Comparison of ENCODE assay signal across 1 cellular context in genomic region chr17:14925498-14925897, GRCh38.
TF ChIP-seq lines count a peak whose summit lies in the region.

No MANE protein-coding gene starts in this region.

TF ChIP-seq in HepG2, 621 proteins besides CTCF, POLR2A, EP300 and RAD21 (continued from another document):
- no peak for TF ChIP-seq ZNF800 (CRISPR knock-in tag; IDR thresholded peaks at IDR 0.05)
- TF ChIP-seq MTA1 (CRISPR knock-in tag; IDR thresholded peaks at IDR 0.05; ENCODE audit: borderline replicate concordance), result no peak
- peak; percentile 61 for TF ChIP-seq RXRB (CRISPR knock-in tag; IDR thresholded peaks at IDR 0.05; ENCODE audit: borderline replicate concordance)
- no peak for TF ChIP-seq CAMTA2 (CRISPR knock-in tag; IDR thresholded peaks at IDR 0.05; ENCODE audit: borderline replicate concordance)
- TF ChIP-seq GTF2F1 (IDR thresholded peaks at IDR 0.05; ENCODE audit: low read length), result no peak
- peak; percentile 48; the same call in 1 of the 2 replicates for TF ChIP-seq ESRRA (CRISPR knock-in tag; IDR thresholded peaks at IDR 0.05; ENCODE audit: low read depth)
- no peak for TF ChIP-seq HINFP (CRISPR knock-in tag; IDR thresholded peaks at IDR 0.05; ENCODE audit: low read depth)
- TF ChIP-seq TARDBP (CRISPR knock-in tag; IDR thresholded peaks at IDR 0.05), result no peak
- TF ChIP-seq ZNF234 (CRISPR knock-in tag; conservative IDR thresholded peaks at IDR 0.05), result no peak
